In genomic region chr3:47283596-47284364, GRCh38 we compare ENCODE assay signal across 8 cellular contexts. TPM values are rescaled to one million over a fixed set of nuclear protein-coding genes. Genes with fewer than 3 reads are reported as not detected.
DNase-seq lines count a peak whose midpoint lies in the region; ATAC-seq, FAIRE-seq and TF ChIP-seq lines count a peak whose summit lies in the region.

No MANE protein-coding gene starts in this region.

- no peak for TF ChIP-seq RAD21 in GM12878 (IDR thresholded peaks at IDR 0.05; ENCODE audit: insufficient read depth, low read depth, low read length)

- CTCF ChIA-PET in GM12878 (lab: Yijun Ruan, JAX): interaction anchor here (0.9 to 3.9 kb wide), 4 partner anchors 8 to 120 kb away, joined by 3 to 21 read pairs (median 8); partner anchors contain the start of gene SETD2

- H3K4me3 ChIP-seq in GM12864 (ENCODE audit: low read depth, low read length) (peak overlapping the region; percentile 86), GM12878 (peak overlapping the region; percentile 95)

- RAD21 ChIA-PET in GM12878 (lab: Charles Lee; ENCODE audit: unreplicated experiment): interaction anchor here (0.7 to 3.2 kb wide), 6 partner anchors 7 to 120 kb away, joined by 3 to 14 read pairs (median 4); partner anchors contain the start of gene SETD2

- peak overlapping the region; percentile 78 for H3K9ac ChIP-seq in GM12878 (ENCODE audit: control insufficient read depth, insufficient read depth, low read length)

- H3K27ac ChIP-seq in GM12878 (ENCODE audit: control insufficient read depth, insufficient read depth): peak overlapping the region; percentile 68

- in situ Hi-C loops in GM12878 (cut with MboI): no loop called here

- FAIRE-seq in GM12878 (lab: Jason Lieb, UNC): no peak

- SMC1A ChIA-PET in GM12878 (lab: Charles Lee; ENCODE audit: uncharacterized antibody, unreplicated experiment): interaction anchor here (0.9 to 2.4 kb wide), 5 partner anchors 9 to 65 kb away, joined by 3 to 30 read pairs (median 4); no protein-coding TSS in a partner anchor

- H4K20me1 ChIP-seq in GM12878 (ENCODE audit: control insufficient read depth, insufficient read depth): no peaks in the 10 kb centered on the region

- ATAC-seq in GM12878 (peak; percentile 34), GM21786 (IDR thresholded peaks at IDR 0.05; ENCODE audit: unreplicated experiment) (no peak), GM18517 (IDR thresholded peaks at IDR 0.05; ENCODE audit: unreplicated experiment) (no peak)

- TF ChIP-seq CTCF in GM12864 (IDR thresholded peaks at IDR 0.05; ENCODE audit: low read depth, low read length, missing control alignments) (no peak), GM12878 (IDR thresholded peaks at IDR 0.05 in 2 of 3, conservative IDR thresholded peaks at IDR 0.05 in 1 of 3; ENCODE audit: control insufficient read depth in 2 of 3, extremely low read depth in 1 of 3, insufficient read depth in 1 of 3, low read depth in 3 of 3, low read length in 3 of 3) (no peak)

- intact Hi-C loops in GM12878 (cut with micrococcal nuclease; ENCODE audit: unreplicated experiment): loop anchor here (2.0 to 10.0 kb wide), 2 partner anchors 91 to 121 kb away; no protein-coding TSS in a partner anchor

- H3K9me3 ChIP-seq in GM12878 (replicated peaks; ENCODE audit: control insufficient read depth, insufficient read depth, low read length): no peaks in the 10 kb centered on the region

- H3K4me1 ChIP-seq in GM12878 (ENCODE audit: control insufficient read depth, insufficient read depth, low read length): peaks cover 12% of the 10 kb centered on the region

- H3K79me2 ChIP-seq in GM12878 (ENCODE audit: control insufficient read depth, insufficient read depth, low read length): peaks cover 55% of the 10 kb centered on the region

- POLR2A ChIA-PET in GM12878 (lab: Charles Lee): interaction anchor here (0.7 to 2.0 kb wide), 3 partner anchors 8 to 28 kb away, joined by 3 to 15 read pairs (median 5); no protein-coding TSS in a partner anchor

- H3K27me3 ChIP-seq in GM12878 (replicated peaks in 1 of 2; ENCODE audit: control insufficient read depth in 2 of 2, insufficient read depth in 2 of 2, low read length in 1 of 2): no peaks in the 10 kb centered on the region

- 5% methylated on average over 11 of the region's 12 CpGs for WGBS in GM12878 (ENCODE audit: insufficient coverage, insufficient replicate concordance, low lambda C conversion rate, missing lambda C conversion rate)

- no TSS peak for BruUV-seq in GM12878 (replicated peaks; lab: Mats Ljungman, UMichigan)

- H3K36me3 ChIP-seq in GM12878 (ENCODE audit: control insufficient read depth in 2 of 2, insufficient read depth in 2 of 2, low read length in 1 of 2): no peaks in the 10 kb centered on the region; a peak in 2 of 4 replicates

- no peak overlapping the region for H2AFZ ChIP-seq in GM12878 (ENCODE audit: control insufficient read depth, low read depth, low read length)

- DNase-seq in GM12864 (ENCODE audit: low read depth) (no peak), RKO (ENCODE audit: low spot score) (peak; percentile 42), GM12878 (ENCODE audit: low read depth, low spot score) (no peak), kidney tubule cell (ENCODE audit: low spot score) (peak; percentile 33), HuH-7 (ENCODE audit: low spot score) (no peak)
- DNase-seq in stimulated activated CD4-positive, alpha-beta T cell treated with anti-CD3 and anti-CD28 coated beads, Interleukin-4, amount 100 ng/mL, for 24 hours: peak; percentile 31

- no peak for TF ChIP-seq EP300 in GM12878 (IDR thresholded peaks at IDR 0.05; ENCODE audit: borderline replicate concordance in 1 of 2, control insufficient read depth in 1 of 2, low read depth in 2 of 2, low read length in 2 of 2)

- peak overlapping the region; percentile 73 for H3K4me2 ChIP-seq in GM12878 (ENCODE audit: control insufficient read depth, insufficient read depth)

- peak; percentile 41; the same call in 1 of the 2 replicates for TF ChIP-seq POLR2A in GM12878 (IDR thresholded peaks at IDR 0.05; ENCODE audit: low read depth, low read length)

TF ChIP-seq in GM12878, 131 proteins besides CTCF, POLR2A, EP300 and RAD21:
- TF ChIP-seq MXI1 (IDR thresholded peaks at IDR 0.05; ENCODE audit: low read depth, low read length): 0 out of 2 replicates have a peak, but pooled peaks have one; percentile 35
- TF ChIP-seq IKZF2 (IDR thresholded peaks at IDR 0.05): 0 out of 4 replicates have a peak, but pooled peaks of 1 of the 2 experiments have one; percentile 17
- 0 out of 2 replicates have a peak, but pooled peaks have one; percentile 33 for TF ChIP-seq SMARCA5 (IDR thresholded peaks at IDR 0.05)
- TF ChIP-seq CBFB (IDR thresholded peaks at IDR 0.05; ENCODE audit: low read depth): 0 out of 2 replicates have a peak, but pooled peaks have one; percentile 36
- peak; percentile 78 to 84 for TF ChIP-seq SRF (IDR thresholded peaks at IDR 0.05; ENCODE audit: low read depth in 2 of 2, low read length in 2 of 2)
- TF ChIP-seq EED (IDR thresholded peaks at IDR 0.05; ENCODE audit: low read depth): peak; percentile 44
- no peak for TF ChIP-seq TCF12 (IDR thresholded peaks at IDR 0.05; ENCODE audit: low read depth, low read length)
- TF ChIP-seq, protein P1, sequence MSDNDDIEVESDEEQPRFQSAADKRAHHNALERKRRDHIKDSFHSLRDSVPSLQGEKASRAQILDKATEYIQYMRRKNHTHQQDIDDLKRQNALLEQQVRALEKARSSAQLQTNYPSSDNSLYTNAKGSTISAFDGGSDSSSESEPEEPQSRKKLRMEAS (IDR thresholded peaks at IDR 0.05; ENCODE audit: low read depth, low read length): no peak
- TF ChIP-seq CREM (IDR thresholded peaks at IDR 0.05; ENCODE audit: low read depth): no peak
- TF ChIP-seq RCOR1 (conservative IDR thresholded peaks at IDR 0.05; ENCODE audit: low read depth, low read length): no peak
- TF ChIP-seq CHD1 (IDR thresholded peaks at IDR 0.05; ENCODE audit: low read depth, low read length): no peak
- no peak for TF ChIP-seq YY1 (IDR thresholded peaks at IDR 0.05; ENCODE audit: low read depth, low read length)
- TF ChIP-seq TCF3 (IDR thresholded peaks at IDR 0.05; ENCODE audit: borderline replicate concordance, insufficient read depth, low read depth, low read length): peak; percentile 36; the same call in 1 of the 2 replicates
- TF ChIP-seq RELA (IDR thresholded peaks at IDR 0.05; ENCODE audit: borderline replicate concordance, partially characterized antibody): no peak

RNA-seq across cellular contexts. Expression of gene KLHL18, which starts 1.0 kb away (rescaled TPM):
- 47.7 and 66.7 TPM in 2 replicates for total RNA-seq in GM12878 (2013; cell fraction: nucleolus; rRNA removed)
- total RNA-seq in GM12878 (2014; rRNA removed) (28.6 and 32.1 TPM in 2 replicates), GM12878 (2014; rRNA removed; fragmentation: Illumina TruSeq; extraction: Trizol) (22.7 and 24.0 TPM in 2 replicates), GM12878 (2021) (51.5 and 56.5 TPM in 2 replicates)
- 12.4 TPM for polyA plus RNA-seq in GM12878 (2011; ENCODE audit: low read depth)
- polyA plus RNA-seq in GM12878 (2011; rRNA removed) (36.7 and 61.5 TPM in 2 replicates), GM12878 (2014; fragmentation: Illumina TruSeq; extraction: Trizol) (20.2 and 28.5 TPM in 2 replicates), GM12878 (2014; fragmentation: Nextera tagmentation; extraction: Ambion mirVana) (10 to 100 TPM; 65.6 to 69.8 TPM), GM12878 (2014; rRNA removed) (32.6 and 35.6 TPM in 2 replicates), GM12878 (2016; fragmentation: Nextera tagmentation; extraction: Ambion mirVana) (10 to 100 TPM; 51.8 to 56.6 TPM)
- polyA plus RNA-seq in GM12878 (2011; cell fraction: cytosol; rRNA removed): 64.6 and 76.1 TPM in 2 replicates
- polyA plus RNA-seq in GM12878 (2011; cell fraction: nucleus; rRNA removed): 39.0 and 50.3 TPM in 2 replicates
- 26.6 and 31.3 TPM in 2 replicates for polyA plus RNA-seq in GM12878 (2012)
- 49.1 and 54.9 TPM in 2 replicates for polyA minus RNA-seq in GM12878 (2011; rRNA and poly(A)+ RNA removed)
- 11.1 and 13.2 TPM in 2 replicates for polyA minus RNA-seq in GM12878 (2011; cell fraction: cytosol; rRNA and poly(A)+ RNA removed)
- polyA minus RNA-seq in GM12878 (2011; cell fraction: nucleus; rRNA and poly(A)+ RNA removed): 10.8 and 22.6 TPM in 2 replicates

RNA-seq across cellular contexts. Expression of gene KIF9, which starts 1.2 kb away (rescaled TPM):
- total RNA-seq in GM12878 (2013; cell fraction: nucleolus; rRNA removed): 4.6 and 5.2 TPM in 2 replicates
- total RNA-seq in GM12878 (2014; rRNA removed): 4.6 and 6.8 TPM in 2 replicates
- 4.1 and 5.2 TPM in 2 replicates for total RNA-seq in GM12878 (2014; rRNA removed; fragmentation: Illumina TruSeq; extraction: Trizol)
- total RNA-seq in GM12878 (2021): 4.6 and 6.3 TPM in 2 replicates
- polyA plus RNA-seq in GM12878 (2011; ENCODE audit: low read depth): 2.3 TPM
- polyA plus RNA-seq in GM12878 (2011; rRNA removed): 5.3 and 6.7 TPM in 2 replicates
- polyA plus RNA-seq in GM12878 (2011; cell fraction: cytosol; rRNA removed): 4.0 and 4.5 TPM in 2 replicates
- 5.0 and 5.5 TPM in 2 replicates for polyA plus RNA-seq in GM12878 (2011; cell fraction: nucleus; rRNA removed)
- polyA plus RNA-seq in GM12878 (2012): 3.8 and 4.6 TPM in 2 replicates
- 2.7 and 3.0 TPM in 2 replicates for polyA plus RNA-seq in GM12878 (2014; fragmentation: Illumina TruSeq; extraction: Trizol)
- 1 to 10 TPM; 7.6 to 8.0 TPM for polyA plus RNA-seq in GM12878 (2014; fragmentation: Nextera tagmentation; extraction: Ambion mirVana)
- polyA plus RNA-seq in GM12878 (2014; rRNA removed): 5.4 TPM in 2 replicates
- 10 to 100 TPM in 1 of 2 experiments, 1 to 10 TPM in 1; 8.2 to 10.2 TPM for polyA plus RNA-seq in GM12878 (2016; fragmentation: Nextera tagmentation; extraction: Ambion mirVana)
- polyA minus RNA-seq in GM12878 (2011; rRNA and poly(A)+ RNA removed): 2.0 and 2.6 TPM in 2 replicates
- 2.3 and 3.5 TPM in 2 replicates for polyA minus RNA-seq in GM12878 (2011; cell fraction: cytosol; rRNA and poly(A)+ RNA removed)
- polyA minus RNA-seq in GM12878 (2011; cell fraction: nucleus; rRNA and poly(A)+ RNA removed): 3.5 and 3.9 TPM in 2 replicates

Comparison
In these comparisons a context has a peak if more than half of its experiments do, and no peak if none do; other contexts are left out.
1. DNase-seq: peak in RKO (single experiment), kidney tubule cell (single experiment) and stimulated activated CD4-positive, alpha-beta T cell treated with anti-CD3 and anti-CD28 coated beads, Interleukin-4, amount 100 ng/mL, for 24 hours (single experiment); none in GM12864 (single experiment), GM12878 (single experiment) and HuH-7 (single experiment).